ENCODE assay signal across 13 cellular contexts in genomic region chr10:79188154-79188763, GRCh38.
DNase-seq lines count a peak whose midpoint lies in the region; ATAC-seq and TF ChIP-seq lines count a peak whose summit lies in the region.
"Had no signal": no experiment of that assay in that cellular context is flagged by ENCODE, and none has a peak within 500 bp of the region (broad histone marks: within the 10 kb centered on the region; RNA-seq: fewer than 3 reads in every experiment).

No MANE protein-coding gene starts in this region.

- H3K4me3 ChIP-seq in left lung (no peak overlapping the region), skin epidermis (no peak overlapping the region)

- H3K36me3 Mint-ChIP-seq in activated T-helper 17 cell treated with anti-CD3 and anti-CD28 coated beads, Interleukin-2, amount 50 U/mL, for 72 hours (ENCODE audit: low read depth), result peaks cover 5% of the 10 kb centered on the region
- H3K36me3 Mint-ChIP-seq in effector memory CD8-positive, alpha-beta T cell (ENCODE audit: insufficient read depth), result peaks cover 5% of the 10 kb centered on the region

- no peaks in the 10 kb centered on the region for H3K27me3 Mint-ChIP-seq in activated T-helper 17 cell treated with anti-CD3 and anti-CD28 coated beads, Interleukin-2, amount 50 U/mL, for 72 hours
- H3K27me3 Mint-ChIP-seq in effector memory CD8-positive, alpha-beta T cell, result no peaks in the 10 kb centered on the region

- DNase-seq in ELF-1 (ENCODE audit: low read depth, low spot score) (peak; percentile 90), left lung (peak; percentile 65 to 68), GM19238 (ENCODE audit: insufficient read length, low spot score) (no peak), SHP77 (lab: John Stamatoyannopoulos, UW) (no peak), NCI-H226 (no peak)
- DNase-seq in effector memory CD8-positive, alpha-beta T cell, result no peak
- DNase-seq: activated B cell treated with CpG ODN at 0.5 μM for 24 hours; activated naive CD4-positive, alpha-beta T cell; AML-193; Kasumi-1; stimulated activated naive CD4-positive, alpha-beta T cell had no signal

- H3K4me1 Mint-ChIP-seq in activated T-helper 17 cell treated with anti-CD3 and anti-CD28 coated beads, Interleukin-2, amount 50 U/mL, for 72 hours, result no peaks in the 10 kb centered on the region
- H3K4me1 Mint-ChIP-seq in effector memory CD8-positive, alpha-beta T cell (ENCODE audit: low read depth in 2 of 2), result peaks cover 0 to 2% of the 10 kb centered on the region in 2 donors
- H3K4me1 Mint-ChIP-seq: activated B cell treated with CpG ODN at 0.5 μM for 24 hours had no signal

- TF ChIP-seq CTCF in left lung (IDR thresholded peaks at IDR 0.05), result no peak

- no peak overlapping the region for H3K4me3 Mint-ChIP-seq in activated T-helper 17 cell treated with anti-CD3 and anti-CD28 coated beads, Interleukin-2, amount 50 U/mL, for 72 hours
- H3K4me3 Mint-ChIP-seq in effector memory CD8-positive, alpha-beta T cell, result no peak overlapping the region
- H3K4me3 Mint-ChIP-seq: activated B cell treated with CpG ODN at 0.5 μM for 24 hours had no signal

- H3K9me3 ChIP-seq in left lung, result no peaks in the 10 kb centered on the region

- no peaks in the 10 kb centered on the region for H3K27me3 ChIP-seq in left lung

- H3K27ac Mint-ChIP-seq in activated T-helper 17 cell treated with anti-CD3 and anti-CD28 coated beads, Interleukin-2, amount 50 U/mL, for 72 hours, result peak overlapping the region; percentile 72
- H3K27ac Mint-ChIP-seq in effector memory CD8-positive, alpha-beta T cell, result no peak overlapping the region
- H3K27ac Mint-ChIP-seq: activated B cell treated with CpG ODN at 0.5 μM for 24 hours had no signal

- peaks cover 0 to 6% of the 10 kb centered on the region in 2 donors for H3K36me3 ChIP-seq in left lung

- no peaks in the 10 kb centered on the region for H3K9me3 Mint-ChIP-seq in activated T-helper 17 cell treated with anti-CD3 and anti-CD28 coated beads, Interleukin-2, amount 50 U/mL, for 72 hours
- no peaks in the 10 kb centered on the region for H3K9me3 Mint-ChIP-seq in effector memory CD8-positive, alpha-beta T cell

- peaks cover 54 to 96% of the 10 kb centered on the region in 2 donors for H3K4me1 ChIP-seq in left lung

- H3K27ac ChIP-seq in left lung (peak overlapping the region; percentile 49 to 76), skin epidermis (peak overlapping the region in 11 of 21 experiments; percentile 19 to 83 (median 44))

- no peak for ATAC-seq in activated T-helper 17 cell treated with anti-CD3 and anti-CD28 coated beads, Interleukin-2, amount 50 U/mL, for 72 hours (replicated peaks)
- ATAC-seq in left lung, result peak; percentile 32
- no peak for ATAC-seq in effector memory CD8-positive, alpha-beta T cell (replicated peaks)

- intact Hi-C loops in left lung (cut with DNase I), result loop anchor here in 1 of 2 donors (5.0 kb wide), 1 partner anchor 116 kb away; no protein-coding TSS in a partner anchor

Comparison
In these comparisons a context has a peak if more than half of its experiments do, and no peak if none do; other contexts are left out.
1. DNase-seq: peak in ELF-1 (single experiment) and left lung (2 of 2); none in effector memory CD8-positive, alpha-beta T cell (0 of 3), GM19238 (single experiment), SHP77 (0 of 2) and NCI-H226 (single experiment).